Comparison of ENCODE assay signal across 23 cellular contexts in genomic region chr6:168791916-168792315, GRCh38.
"Had no signal": no experiment of that assay in that cellular context is flagged by ENCODE, and none has a peak within 500 bp of the region (broad histone marks: within the 10 kb centered on the region; RNA-seq: fewer than 3 reads in every experiment).

No MANE protein-coding gene starts in this region.

- DNase-seq: activated B cell treated with CpG ODN at 0.5 μM for 24 hours; activated CD4-positive, alpha-beta T cell treated with anti-CD3 and anti-CD28 coated beads for 36 hours; activated CD4-positive, alpha-beta T cell treated with anti-CD3 and anti-CD28 coated beads, Interleukin-2, amount 50 U/mL, for 4 hours; activated CD8-positive, alpha-beta memory T cell treated with anti-CD3 and anti-CD28 coated beads, Interleukin-2, amount 50 U/mL, for 48 hours; activated naive CD4-positive, alpha-beta T cell treated with anti-CD3 and anti-CD28 coated beads for 36 hours; activated naive CD8-positive, alpha-beta T cell treated with anti-CD3 and anti-CD28 coated beads, Interleukin-2, amount 10 ng/mL, durations not matched to agents 7 days and 5 days; activated T-cell treated with anti-CD3 and anti-CD28 coated beads, Interleukin-2, amount 50 U/mL, for 48 hours; amniotic stem cell; cortex of kidney; left cardiac atrium; mucosa of descending colon; nephron progenitor cell; retina; sigmoid colon; stimulated activated CD4-positive, alpha-beta T cell treated with anti-CD3 and anti-CD28 coated beads, Interleukin-15, amount 100 ng/mL, for 24 hours; stimulated activated CD8-positive, alpha-beta memory T cell treated with anti-CD3 and anti-CD28 coated beads, Interleukin-4, amount 100 ng/mL, for 48 hours; stimulated activated naive B cell treated with anti-CD40 and anti-IgM and Interleukin-4, amounts not matched to agents 10 μg/mL and 1 μg/mL and 100 μg/mL, for 72 hours had no signal

- H3K27me3 Mint-ChIP-seq: activated B cell treated with CpG ODN at 0.5 μM for 24 hours; activated naive CD8-positive, alpha-beta T cell treated with anti-CD3 and anti-CD28 coated beads, Interleukin-2, amount 10 ng/mL, durations not matched to agents 7 days and 5 days; stimulated activated naive B cell treated with anti-CD40 and anti-IgM and Interleukin-4, amounts not matched to agents 10 μg/mL and 1 μg/mL and 100 μg/mL, for 72 hours; type B pancreatic cell had no signal

- H3K27ac ChIP-seq: epithelial cell of prostate, sigmoid colon, thoracic aorta had no signal

- H3K27ac Mint-ChIP-seq: activated B cell treated with CpG ODN at 0.5 μM for 24 hours; activated CD4-positive, alpha-beta T cell treated with anti-CD3 and anti-CD28 coated beads for 36 hours; activated naive CD4-positive, alpha-beta T cell treated with anti-CD3 and anti-CD28 coated beads for 36 hours; activated naive CD8-positive, alpha-beta T cell treated with anti-CD3 and anti-CD28 coated beads, Interleukin-2, amount 10 ng/mL, durations not matched to agents 7 days and 5 days; memory B cell; nephron progenitor cell; stimulated activated naive B cell treated with anti-CD40 and anti-IgM and Interleukin-4, amounts not matched to agents 10 μg/mL and 1 μg/mL and 100 μg/mL, for 72 hours; T-helper 1 cell treated with Interleukin-12 subunit alpha and Interleukin-12 subunit beta and Interleukin-4 antibody, amounts not matched to agents 30 μg/mL and 1 μg/mL, for 36 hours; type B pancreatic cell had no signal

- ATAC-seq: activated CD4-positive, alpha-beta T cell treated with anti-CD3 and anti-CD28 coated beads for 36 hours; left cardiac atrium; mucosa of descending colon; stimulated activated naive B cell treated with anti-CD40 and anti-IgM and Interleukin-4, amounts not matched to agents 10 μg/mL and 1 μg/mL and 100 μg/mL, for 72 hours had no signal

- H3K27me3 ChIP-seq: sigmoid colon had no signal

- H3K9me3 Mint-ChIP-seq: activated B cell treated with CpG ODN at 0.5 μM for 24 hours; activated naive CD4-positive, alpha-beta T cell treated with anti-CD3 and anti-CD28 coated beads for 36 hours; activated naive CD8-positive, alpha-beta T cell treated with anti-CD3 and anti-CD28 coated beads, Interleukin-2, amount 10 ng/mL, durations not matched to agents 7 days and 5 days; T-helper 1 cell treated with Interleukin-12 subunit alpha and Interleukin-12 subunit beta and Interleukin-4 antibody, amounts not matched to agents 30 μg/mL and 1 μg/mL, for 36 hours; type B pancreatic cell had no signal

- H3K36me3 Mint-ChIP-seq: activated naive CD8-positive, alpha-beta T cell treated with anti-CD3 and anti-CD28 coated beads, Interleukin-2, amount 10 ng/mL, durations not matched to agents 7 days and 5 days; memory B cell; stimulated activated naive B cell treated with anti-CD40 and anti-IgM and Interleukin-4, amounts not matched to agents 10 μg/mL and 1 μg/mL and 100 μg/mL, for 72 hours; type B pancreatic cell had no signal

- H3K4me3 ChIP-seq: mucosa of descending colon, sigmoid colon, smooth muscle cell, thoracic aorta had no signal

- H3K4me1 Mint-ChIP-seq: activated B cell treated with CpG ODN at 0.5 μM for 24 hours; activated CD4-positive, alpha-beta T cell treated with anti-CD3 and anti-CD28 coated beads for 36 hours; activated naive CD8-positive, alpha-beta T cell treated with anti-CD3 and anti-CD28 coated beads, Interleukin-2, amount 10 ng/mL, durations not matched to agents 7 days and 5 days; memory B cell; stimulated activated naive B cell treated with anti-CD40 and anti-IgM and Interleukin-4, amounts not matched to agents 10 μg/mL and 1 μg/mL and 100 μg/mL, for 72 hours had no signal

- H3K4me3 Mint-ChIP-seq: activated B cell treated with CpG ODN at 0.5 μM for 24 hours; activated CD4-positive, alpha-beta T cell treated with anti-CD3 and anti-CD28 coated beads for 36 hours; activated naive CD4-positive, alpha-beta T cell treated with anti-CD3 and anti-CD28 coated beads for 36 hours; activated naive CD8-positive, alpha-beta T cell treated with anti-CD3 and anti-CD28 coated beads, Interleukin-2, amount 10 ng/mL, durations not matched to agents 7 days and 5 days; memory B cell; nephron progenitor cell; stimulated activated naive B cell treated with anti-CD40 and anti-IgM and Interleukin-4, amounts not matched to agents 10 μg/mL and 1 μg/mL and 100 μg/mL, for 72 hours; T-helper 1 cell treated with Interleukin-12 subunit alpha and Interleukin-12 subunit beta and Interleukin-4 antibody, amounts not matched to agents 30 μg/mL and 1 μg/mL, for 36 hours; type B pancreatic cell had no signal
